Comparison of ENCODE assay signal across 26 cellular contexts in the genomic region with DNA sequence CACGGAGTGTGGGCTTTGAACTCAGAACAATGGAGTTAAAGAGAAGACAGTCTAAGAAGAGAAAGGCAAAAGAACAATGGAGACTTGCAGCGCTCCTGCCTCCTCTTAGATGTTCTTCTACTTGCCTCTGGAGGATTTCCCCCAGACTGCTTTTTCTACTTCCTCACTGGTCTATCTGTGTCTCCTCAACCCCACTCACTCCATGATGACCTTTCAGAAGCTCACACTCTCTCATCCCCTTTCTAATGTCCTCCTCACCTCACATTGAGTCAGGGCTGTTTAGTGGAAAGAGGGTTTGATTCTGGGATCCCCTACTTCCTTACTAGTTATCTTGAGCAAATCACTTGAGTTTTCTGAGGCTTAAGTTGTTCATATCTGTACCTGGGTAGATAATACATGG.
"Had no signal": no experiment of that assay in that cellular context is flagged by ENCODE, and none has a peak within 500 bp of the region (broad histone marks: within the 10 kb centered on the region; RNA-seq: fewer than 3 reads in every experiment).

No MANE protein-coding gene starts in this region.

- H3K27ac ChIP-seq: Peyer's patch, RWPE1, SJCRH30, VCaP had no signal

- H3K9me3 ChIP-seq: Peyer's patch, SK-N-SH had no signal

- DNase-seq: activated CD4-positive, CD25-positive, alpha-beta regulatory T cell; activated CD8-positive, alpha-beta memory T cell treated with anti-CD3 and anti-CD28 coated beads, Interleukin-2, amount 10 ng/mL, durations not matched to agents 7 days and 5 days; activated effector memory CD4-positive, alpha-beta T cell treated with Interleukin-2 at 50 U/mL for 16 hours; activated naive CD4-positive, alpha-beta T cell; activated T-cell treated with anti-CD3 and anti-CD28 coated beads, Interleukin-2, amount 50 U/mL, for 24 hours; amygdala; NCI-H1092; NCI-H1417 treated with DMSO at 0.1 percent for 48 hours; NCI-H1694; NCI-H2029; NCI-H2107; NCI-H2171 treated with DMSO at 0.1 percent for 48 hours; NCI-H226; NCI-H526 treated with DMSO at 0.1 percent for 48 hours; NCI-H82; Peyer's patch; Right ventricle myocardium superior; SJCRH30; SK-N-SH had no signal

- H3K27me3 Mint-ChIP-seq: activated naive CD4-positive, alpha-beta T cell treated with anti-CD3 and anti-CD28 coated beads, Interleukin-2, amount 50 U/mL, for 24 hours; activated T-cell treated with anti-CD3 and anti-CD28 coated beads, Interleukin-2, amount 50 U/mL, for 24 hours; brain had no signal

- H3K36me3 ChIP-seq: Peyer's patch, SJCRH30 had no signal

- H3K9me3 Mint-ChIP-seq: activated naive CD4-positive, alpha-beta T cell treated with anti-CD3 and anti-CD28 coated beads, Interleukin-2, amount 50 U/mL, for 24 hours had no signal

- H3K27me3 ChIP-seq: Peyer's patch had no signal

- H3K4me3 ChIP-seq: Peyer's patch, SJCRH30 had no signal

- H3K4me1 Mint-ChIP-seq: brain; central memory CD8-positive, alpha-beta T cell had no signal

- H3K4me1 ChIP-seq: Peyer's patch, SJCRH30 had no signal

- H3K27ac Mint-ChIP-seq: activated CD8-positive, alpha-beta memory T cell treated with anti-CD3 and anti-CD28 coated beads, Interleukin-2, amount 10 ng/mL, durations not matched to agents 7 days and 5 days; activated naive CD4-positive, alpha-beta T cell treated with anti-CD3 and anti-CD28 coated beads, Interleukin-2, amount 50 U/mL, for 24 hours; activated T-cell treated with anti-CD3 and anti-CD28 coated beads, Interleukin-2, amount 50 U/mL, for 24 hours; activated T-helper 1 cell treated with anti-CD3 and anti-CD28 coated beads, Interleukin-12 subunit alpha, Interleukin-12 subunit beta, Interleukin-2, Interleukin-4 antibody, amounts not matched to agents 30 ng/mL and 10 ng/mL and 1 ng/mL, durations not matched to agents 14 hours and 24 hours and 36 hours; brain; T-helper 1 cell treated with Interleukin-12 subunit alpha and Interleukin-12 subunit beta and Interleukin-4 antibody, amounts not matched to agents 30 μg/mL and 1 μg/mL, for 36 hours had no signal

- ATAC-seq: activated CD8-positive, alpha-beta memory T cell treated with anti-CD3 and anti-CD28 coated beads, Interleukin-2, amount 10 ng/mL, durations not matched to agents 7 days and 5 days had no signal

- H3K36me3 Mint-ChIP-seq: activated CD8-positive, alpha-beta memory T cell treated with anti-CD3 and anti-CD28 coated beads, Interleukin-2, amount 10 ng/mL, durations not matched to agents 7 days and 5 days; brain had no signal

- H3K4me3 Mint-ChIP-seq: activated CD8-positive, alpha-beta memory T cell treated with anti-CD3 and anti-CD28 coated beads, Interleukin-2, amount 10 ng/mL, durations not matched to agents 7 days and 5 days; activated naive CD4-positive, alpha-beta T cell treated with anti-CD3 and anti-CD28 coated beads, Interleukin-2, amount 50 U/mL, for 24 hours; activated T-cell treated with anti-CD3 and anti-CD28 coated beads, Interleukin-2, amount 50 U/mL, for 24 hours; activated T-helper 1 cell treated with anti-CD3 and anti-CD28 coated beads, Interleukin-12 subunit alpha, Interleukin-12 subunit beta, Interleukin-2, Interleukin-4 antibody, amounts not matched to agents 30 ng/mL and 10 ng/mL and 1 ng/mL, durations not matched to agents 14 hours and 24 hours and 36 hours; brain; central memory CD8-positive, alpha-beta T cell; T-helper 1 cell treated with Interleukin-12 subunit alpha and Interleukin-12 subunit beta and Interleukin-4 antibody, amounts not matched to agents 30 μg/mL and 1 μg/mL, for 36 hours had no signal
